6 cellular contexts compared by ENCODE assay signal in genomic region chr11:46675288-46675851, GRCh38. TPM values are rescaled to one million over a fixed set of nuclear protein-coding genes. Genes with fewer than 3 reads are reported as not detected.
A peak's percentile ranks its signal among the peaks of the same experiment; 100 is the strongest.
DNase-seq lines count a peak whose midpoint lies in the region; ATAC-seq and TF ChIP-seq lines count a peak whose summit lies in the region.

No MANE protein-coding gene starts in this region.

- peaks cover 12% of the 10 kb centered on the region for H3K4me1 Mint-ChIP-seq in Caco-2 (ENCODE audit: low read depth, unreplicated experiment)

- no peaks in the 10 kb centered on the region for H3K27me3 Mint-ChIP-seq in Caco-2 (ENCODE audit: insufficient read depth, unreplicated experiment)

- POLR2A ChIA-PET in Caco-2 (lab: Charles Lee): interaction anchor here (0.5 to 2.2 kb wide), 4 partner anchors 17 to 64 kb away, joined by 3 to 13 read pairs (median 4); partner anchors contain the start of genes ARHGAP1 and ZNF408

- CTCF ChIA-PET in Caco-2 (lab: Charles Lee): interaction anchor here (1.2 to 1.5 kb wide), 2 partner anchors 75 to 185 kb away, joined by 3 to 4 read pairs; no protein-coding TSS in a partner anchor

- 19 to 40% (median 31%) methylated on average over 2 to 4 of the region's 4 CpGs for WGBS in adrenal gland, 4 donors
- 84 to 91% methylated on average over 3 to 4 of the region's 4 CpGs for WGBS in mesodermal cell (ENCODE audit: insufficient coverage in 2 of 2), 2 experiments

- H3K9me3 ChIP-seq in Caco-2: no peaks in the 10 kb centered on the region
- H3K9me3 ChIP-seq in adrenal gland (replicated peaks in 1 of 3): no peaks in the 10 kb centered on the region
- no peaks in the 10 kb centered on the region for H3K9me3 ChIP-seq in mesodermal cell (ENCODE audit: control insufficient read depth, low read length)

- H3K36me3 ChIP-seq in Caco-2 (ENCODE audit: control insufficient read depth, insufficient read depth, low read length) (peaks cover 3% of the 10 kb centered on the region), adrenal gland (replicated peaks in 1 of 2) (peaks cover 0 to 70% of the 10 kb centered on the region in 2 donors), mesodermal cell (ENCODE audit: control insufficient read depth, insufficient read depth, low read length) (peaks cover 72% of the 10 kb centered on the region)

- no peak for TF ChIP-seq CTCF in Caco-2 (IDR thresholded peaks at IDR 0.05; ENCODE audit: insufficient read depth in 1 of 2, low read depth in 1 of 2, low read length in 1 of 2, severe bottlenecking in 1 of 2, unreplicated experiment in 1 of 2)
- peak in 4 of 6 experiments; percentile 27 to 47 (median 31) for TF ChIP-seq CTCF in adrenal gland (IDR thresholded peaks at IDR 0.05)

- H3K4me3 ChIP-seq in Caco-2 (ENCODE audit: low read depth, low read length): no peak overlapping the region
- H3K4me3 ChIP-seq in adrenal gland: no peak overlapping the region
- no peak overlapping the region for H3K4me3 ChIP-seq in mesodermal cell (ENCODE audit: extremely low read depth, insufficient read depth, low read length, poor library complexity, severe bottlenecking)

- no peak overlapping the region for H3K4me3 Mint-ChIP-seq in Caco-2 (ENCODE audit: unreplicated experiment)

- H3K27ac ChIP-seq in adrenal gland: peak overlapping the region; percentile 22 to 89 (median 86)
- peak overlapping the region; percentile 83 for H3K27ac ChIP-seq in mesodermal cell (ENCODE audit: low read depth, low read length, severe bottlenecking)

- peak overlapping the region; percentile 68 for H3K27ac Mint-ChIP-seq in Caco-2 (ENCODE audit: unreplicated experiment)

- peaks cover 46% of the 10 kb centered on the region for H3K36me3 Mint-ChIP-seq in Caco-2 (ENCODE audit: insufficient read depth, unreplicated experiment)

- ATAC-seq in GM18505 (IDR thresholded peaks at IDR 0.05; ENCODE audit: unreplicated experiment): no peak

- TF ChIP-seq POLR2A in adrenal gland (IDR thresholded peaks at IDR 0.05) (no peak), GM18505 (IDR thresholded peaks at IDR 0.05; ENCODE audit: borderline replicate concordance, extremely low read depth, insufficient read depth, insufficient read length) (no peak)

- intact Hi-C loops in Caco-2 (cut with micrococcal nuclease; ENCODE audit: unreplicated experiment): no loop called here
- intact Hi-C loops in adrenal gland (cut with DNase I): no loop called here

- H3K9me3 Mint-ChIP-seq in Caco-2 (ENCODE audit: unreplicated experiment): no peaks in the 10 kb centered on the region

- H3K27me3 ChIP-seq in Caco-2 (replicated peaks; ENCODE audit: control insufficient read depth, insufficient read depth, low read length) (no peaks in the 10 kb centered on the region), adrenal gland (no peaks in the 10 kb centered on the region)

- no TSS peak for BruUV-seq in Caco-2 (replicated peaks; lab: Mats Ljungman, UMichigan)

- DNase-seq in Caco-2 (no peak), adrenal gland (peak; percentile 60 to 86 (median 79)), SHP77 (lab: John Stamatoyannopoulos, UW) (no peak)
- no peak for DNase-seq in stimulated activated CD4-positive, alpha-beta T cell treated with anti-CD3 and anti-CD28 coated beads, Interleukin-4, amount 100 ng/mL, for 24 hours

- H3K4me1 ChIP-seq in Caco-2 (peaks cover 22% of the 10 kb centered on the region), adrenal gland (replicated peaks in 1 of 2) (peaks cover 17 to 27% of the 10 kb centered on the region in 2 donors), mesodermal cell (ENCODE audit: control insufficient read depth, insufficient read depth, low read length, poor library complexity, severe bottlenecking) (peaks cover 36% of the 10 kb centered on the region)

RNA-seq across cellular contexts. Expression of gene ARHGAP1, which starts 25.0 kb away (rescaled TPM):
- total RNA-seq in Caco-2 (2022) (67.1 and 73.0 TPM in 2 replicates), adrenal gland (100 to 1,000 TPM in 3 of 8 donors, 10 to 100 TPM in 5; 38.7 to 125 (median 94.4) TPM)
- polyA plus RNA-seq in adrenal gland: 10 to 100 TPM; 29.0 to 52.6 (median 32.5) TPM
- polyA plus RNA-seq in mesodermal cell (2013, experiment 1 of 2): 50.9 TPM
- polyA plus RNA-seq in mesodermal cell (2013, experiment 2 of 2): 42.7 TPM

RNA-seq across cellular contexts. Expression of gene ZNF408, which starts 25.5 kb away (rescaled TPM):
- total RNA-seq in Caco-2 (2022) (17.6 and 23.3 TPM in 2 replicates), adrenal gland (10 to 100 TPM in 4 of 8 donors, 1 to 10 TPM in 4; 7.2 to 13.6 (median 9.8) TPM)
- 10 to 100 TPM in 1 of 3 donors, 1 to 10 TPM in 2; 2.2 to 13.8 (median 8.4) TPM for polyA plus RNA-seq in adrenal gland
- polyA plus RNA-seq in mesodermal cell (2013, experiment 1 of 2): 10.6 TPM
- polyA plus RNA-seq in mesodermal cell (2013, experiment 2 of 2): 6.3 TPM

RNA-seq across cellular contexts. Expression of gene F2, which starts 43.6 kb away (rescaled TPM):
- total RNA-seq in Caco-2 (2022) (51.8 and 60.0 TPM in 2 replicates), adrenal gland (under 1 TPM in 2 of 8 donors, not detected in 6; 0.50 to 0.61 TPM)
- polyA plus RNA-seq in adrenal gland: not detected
- polyA plus RNA-seq in mesodermal cell (2013, experiment 1 of 2): not detected
- polyA plus RNA-seq in mesodermal cell (2013, experiment 2 of 2): not detected

RNA-seq across cellular contexts. Expression of gene ATG13, which starts 58.0 kb away (rescaled TPM):
- total RNA-seq in Caco-2 (2022) (75.9 and 101 TPM in 2 replicates), adrenal gland (100 to 1,000 TPM in 5 of 8 donors, 10 to 100 TPM in 3; 68.9 to 177 (median 108) TPM)
- polyA plus RNA-seq in adrenal gland: 10 to 100 TPM; 31.0 to 62.9 (median 57.0) TPM
- 126 TPM for polyA plus RNA-seq in mesodermal cell (2013, experiment 1 of 2)
- polyA plus RNA-seq in mesodermal cell (2013, experiment 2 of 2): 84.9 TPM

RNA-seq across cellular contexts. Expression of gene HARBI1, which starts 58.3 kb away (rescaled TPM):
- total RNA-seq in Caco-2 (2022): 7.6 and 9.1 TPM in 2 replicates
- total RNA-seq in adrenal gland: 1 to 10 TPM; 4.5 to 7.4 (median 6.0) TPM
- polyA plus RNA-seq in adrenal gland: 1 to 10 TPM; 1.5 to 6.9 (median 3.0) TPM
- 4.1 TPM for polyA plus RNA-seq in mesodermal cell (2013, experiment 1 of 2)
- polyA plus RNA-seq in mesodermal cell (2013, experiment 2 of 2): 2.8 TPM

Comparison
In these comparisons a context has a peak if more than half of its experiments do, and no peak if none do; other contexts are left out.
1. DNase-seq: peak in adrenal gland (7 of 7); none in Caco-2 (0 of 2), stimulated activated CD4-positive, alpha-beta T cell treated with anti-CD3 and anti-CD28 coated beads, Interleukin-4, amount 100 ng/mL, for 24 hours (single experiment) and SHP77 (0 of 2).
2. CTCF ChIP-seq: peak in adrenal gland (4 of 6); none in Caco-2 (0 of 2).
3. RNA of gene F2, which starts 43.6 kb away (total RNA-seq): 51.8 to 60.0 TPM in Caco-2; 0.50 to 0.61 TPM in adrenal gland; every median in the first group is over 10 times any median in the second.